8 cellular contexts compared by ENCODE assay signal in genomic region chr22:46537946-46538815, GRCh38. TPM values are rescaled to one million over a fixed set of nuclear protein-coding genes. Genes with fewer than 3 reads are reported as not detected.
DNase-seq lines count a peak whose midpoint lies in the region; ATAC-seq and TF ChIP-seq lines count a peak whose summit lies in the region.

No MANE protein-coding gene starts in this region.

- H3K4me3 ChIP-seq in heart left ventricle (peak overlapping the region; percentile 23 to 65 (median 56)), skeletal muscle cell (ENCODE audit: low read depth, low read length) (peak overlapping the region; percentile 41)

- H2BK5ac ChIP-seq in H9 (ENCODE audit: insufficient read length, low read length), result no peak overlapping the region

- peaks cover 0 to 20% of the 10 kb centered on the region in 2 experiments; a peak in 2 of 5 replicates for H3K9me3 Mint-ChIP-seq in H9

- in situ Hi-C loops in SK-MEL-5 (cut with HindIII; ENCODE audit: low pct_unique_long_range_greater_than_20kb, low sequenced_read_pairs), result no loop called here

- H2BK12ac ChIP-seq in H9 (ENCODE audit: insufficient read length, low read depth, low read length), result no peak overlapping the region

- H3K9me3 ChIP-seq in H9 (ENCODE audit: control insufficient read depth, low read depth, low read length) (no peaks in the 10 kb centered on the region), heart left ventricle (no peaks in the 10 kb centered on the region)

- no CpG with 5 or more reads among the region's 70 CpGs for WGBS in H9 (ENCODE audit: extremely low coverage, insufficient read length, low lambda C conversion rate)
- 1 to 2% (median 1%) methylated on average over 21 to 70 of the region's 70 CpGs for WGBS in heart left ventricle, 4 donors

- peaks cover 14% of the 10 kb centered on the region for H3K23me2 ChIP-seq in H9 (ENCODE audit: insufficient read length, low read depth, low read length, poor library complexity, severe bottlenecking)

- H3K4me3 Mint-ChIP-seq in H9, result peak overlapping the region; percentile 48 to 78

- no peak overlapping the region for H2BK20ac ChIP-seq in H9 (ENCODE audit: low read depth, low read length, poor library complexity, severe bottlenecking)

- H3K4me2 ChIP-seq in H9 (ENCODE audit: insufficient read depth, insufficient read length, low read length), result peak overlapping the region; percentile 38

- H3K79me1 ChIP-seq in H9 (ENCODE audit: insufficient read depth, low read depth, low read length, poor library complexity, severe bottlenecking), result no peaks in the 10 kb centered on the region

- no peaks in the 10 kb centered on the region for H3K36me3 ChIP-seq in heart left ventricle

- H3K27ac ChIP-seq in H9 (ENCODE audit: insufficient read length, low read depth, low read length) (no peak overlapping the region), heart left ventricle (peak overlapping the region in 5 of 12 donors; percentile 12 to 68 (median 49))

- no peak overlapping the region for H2BK120ac ChIP-seq in H9 (ENCODE audit: low read depth, low read length, poor library complexity, severe bottlenecking)

- H3K14ac ChIP-seq in H9 (ENCODE audit: insufficient read depth, low read length), result no peak overlapping the region

- H3K27me3 ChIP-seq in H9 (ENCODE audit: insufficient read depth, low read length) (peaks cover 17% of the 10 kb centered on the region; the same call in 1 of the 2 replicates), heart left ventricle (peaks cover 0 to 47% (median 11%) of the 10 kb centered on the region in 9 donors)

- H3K4ac ChIP-seq in H9 (ENCODE audit: low read depth, low read length), result no peak overlapping the region

- peaks cover 6 to 14% of the 10 kb centered on the region in 2 experiments for H3K4me1 Mint-ChIP-seq in H9

- no peak overlapping the region for H3K27ac Mint-ChIP-seq in H9

- H2BK15ac ChIP-seq in H9 (ENCODE audit: low read depth, low read length), result no peak overlapping the region

- H3T11ph ChIP-seq in H9 (ENCODE audit: low read length), result no peak overlapping the region

- ATAC-seq in heart left ventricle (peak in 3 of 4 donors; percentile 30 to 51 (median 42)), HG02840 (IDR thresholded peaks at IDR 0.05; ENCODE audit: low FRiP score, unreplicated experiment) (no peak), GM19023 (IDR thresholded peaks at IDR 0.05; ENCODE audit: unreplicated experiment) (no peak)

- intact Hi-C loops in heart left ventricle (cut with DNase I), result loop anchor here in 3 of 10 donors (5.0 to 10.0 kb wide), 3 partner anchors 123 to 416 kb away; no protein-coding TSS in a partner anchor

- H2AK5ac ChIP-seq in H9 (ENCODE audit: insufficient read length, low read length), result no peak overlapping the region

- H3K36me3 Mint-ChIP-seq in H9 (ENCODE audit: insufficient read depth in 1 of 3, low read depth in 3 of 3), result peaks cover 14 to 29% (median 27%) of the 10 kb centered on the region in 3 experiments

- no peak overlapping the region for H4K91ac ChIP-seq in H9 (ENCODE audit: insufficient read length, low read depth, low read length)

- no peak overlapping the region for H4K8ac ChIP-seq in H9 (replicated peaks; ENCODE audit: insufficient read length, low read depth, low read length)

- DNase-seq in H9, result peak; percentile 61
- DNase-seq in SK-MEL-5 (ENCODE audit: low read depth, low spot score), result peak; percentile 39
- no peak for DNase-seq in heart left ventricle
- DNase-seq in skeletal muscle cell (ENCODE audit: low read depth), result no peak
- no peak for DNase-seq in NCI-H187 (lab: John Stamatoyannopoulos, UW)
- no peak for DNase-seq in activated CD4-positive, alpha-beta T cell treated with anti-CD3 and anti-CD28 coated beads, Interleukin-2, amount 50 U/mL, for 1 hour

- no peak for TF ChIP-seq POLR2A in heart left ventricle (IDR thresholded peaks at IDR 0.05)

- H3K4me1 ChIP-seq in H9 (ENCODE audit: insufficient read depth, low read length), result no peaks in the 10 kb centered on the region
- peaks cover 3 to 26% (median 14%) of the 10 kb centered on the region in 12 donors for H3K4me1 ChIP-seq in heart left ventricle

- no peak overlapping the region for H3K18ac ChIP-seq in H9 (ENCODE audit: insufficient read length, low read depth, low read length)

- no peak overlapping the region for H4K5ac ChIP-seq in H9 (ENCODE audit: insufficient read length, low read depth, low read length)

- H3K23ac ChIP-seq in H9 (ENCODE audit: insufficient read length, low read depth, low read length), result no peak overlapping the region

- no peak overlapping the region for H3K9ac ChIP-seq in H9 (ENCODE audit: extremely low read depth, insufficient read length, low read length)

- TF ChIP-seq CTCF in H9 (conservative IDR thresholded peaks at IDR 0.05), result peak; percentile 45; the same call in 1 of the 3 replicates
- peak in 3 of 12 donors; percentile 11 to 28 (median 28) for TF ChIP-seq CTCF in heart left ventricle (IDR thresholded peaks at IDR 0.05)

- no peaks in the 10 kb centered on the region for H4K20me1 ChIP-seq in H9 (ENCODE audit: control insufficient read depth, insufficient read depth, insufficient read length)

- no peaks in the 10 kb centered on the region for H3K79me2 ChIP-seq in H9 (ENCODE audit: insufficient read depth, low read length)

- peaks cover 72% of the 10 kb centered on the region for H3K27me3 Mint-ChIP-seq in H9 (ENCODE audit: low read depth)

- H2AFZ ChIP-seq in H9 (ENCODE audit: low read length), result no peak overlapping the region

- H3K56ac ChIP-seq in H9 (ENCODE audit: insufficient read length, low read depth, low read length), result no peak overlapping the region

RNA-seq across cellular contexts. Expression of gene CELSR1, which starts 0.8 kb away (rescaled TPM):
- total RNA-seq in H9 (2021) (21.2 and 22.6 TPM in 2 replicates), heart left ventricle (10 to 100 TPM in 7 of 9 donors, 1 to 10 TPM in 2; 8.1 to 15.8 (median 12.6) TPM)
- total RNA-seq in SK-MEL-5 (2014; rRNA removed; shearing (Covaris generic)), result 12.5 and 17.6 TPM in 2 replicates
- polyA plus RNA-seq in SK-MEL-5 (2015; cell fraction: cytosol; rRNA removed), result 38.5 and 51.5 TPM in 2 replicates
- polyA plus RNA-seq in SK-MEL-5 (2015; cell fraction: nucleus; rRNA removed), result 19.6 and 24.9 TPM in 2 replicates
- polyA plus RNA-seq in heart left ventricle, result 1 to 10 TPM; 5.9 to 6.9 TPM

Comparison
In these comparisons a context has a peak if more than half of its experiments do, and no peak if none do; other contexts are left out.
1. DNase-seq: peak in H9 (single experiment) and SK-MEL-5 (single experiment); none in heart left ventricle (0 of 5), skeletal muscle cell (single experiment), NCI-H187 (0 of 2) and activated CD4-positive, alpha-beta T cell treated with anti-CD3 and anti-CD28 coated beads, Interleukin-2, amount 50 U/mL, for 1 hour (single experiment).
2. ATAC-seq: peak in heart left ventricle (3 of 4); none in HG02840 (single experiment) and GM19023 (single experiment).